ENCODE assay signal across 11 cellular contexts in genomic region chr15:74816624-74817369, GRCh38. TPM values are rescaled to one million over a fixed set of nuclear protein-coding genes. Genes with fewer than 3 reads are reported as not detected.
DNase-seq lines count a peak whose midpoint lies in the region; ATAC-seq and TF ChIP-seq lines count a peak whose summit lies in the region.
"Had no signal": no experiment of that assay in that cellular context is flagged by ENCODE, and none has a peak within 500 bp of the region (broad histone marks: within the 10 kb centered on the region; RNA-seq: fewer than 3 reads in every experiment).

No MANE protein-coding gene starts in this region.

- in situ Hi-C loops in gastrocnemius medialis (cut with MboI; ENCODE audit: low sequenced_read_pairs in 4 of 4) = no loop called here

- intact Hi-C loops in gastrocnemius medialis (cut with DNase I; ENCODE audit: low total_unique reads) = loop anchor here (1.0 kb wide), 1 partner anchor 85 kb away; no protein-coding TSS in a partner anchor

- H3K27me3 ChIP-seq in gastrocnemius medialis = no peaks in the 10 kb centered on the region

- H3K4me1 Mint-ChIP-seq in central memory CD8-positive, alpha-beta T cell = peaks cover 10% of the 10 kb centered on the region

- peak; percentile 2 for DNase-seq in NCI-H1105 treated with DMSO at 0.1 percent for 48 hours (lab: John Stamatoyannopoulos, UW)
- no peak for DNase-seq in NCI-H1105 (lab: John Stamatoyannopoulos, UW)
- no peak for DNase-seq in central memory CD8-positive, alpha-beta T cell (ENCODE audit: low spot score in 2 of 2)
- DNase-seq in gastrocnemius medialis = no peak
- no peak for DNase-seq in AML-193 (lab: John Stamatoyannopoulos, UW)
- DNase-seq in kidney tubule cell (ENCODE audit: low spot score) = no peak
- DNase-seq: activated naive CD4-positive, alpha-beta T cell; NCI-H1092; stimulated activated CD4-positive, alpha-beta T cell treated with anti-CD3 and anti-CD28 coated beads, Interleukin-4, amount 100 ng/mL, for 4 hours had no signal

- no peak overlapping the region for H3K4me3 ChIP-seq in gastrocnemius medialis

- no peaks in the 10 kb centered on the region for H3K9me3 ChIP-seq in gastrocnemius medialis

- TF ChIP-seq CTCF in gastrocnemius medialis (IDR thresholded peaks at IDR 0.05 in 4 of 5, conservative IDR thresholded peaks at IDR 0.05 in 1 of 5) = no peak

- no peak for ATAC-seq in central memory CD8-positive, alpha-beta T cell (replicated peaks; ENCODE audit: extremely low read depth, poor library complexity, severe bottlenecking)
- no peak for ATAC-seq in gastrocnemius medialis
- ATAC-seq: activated CD4-positive, CD25-positive, alpha-beta regulatory T cell treated with anti-CD3 and anti-CD28 coated beads, Interleukin-2, amount 50 U/mL, for 24 hours; natural killer cell treated with Interleukin-12 subunit alpha and Interleukin-12 subunit beta and Interleukin-15 and Interleukin-18, amount 100 ng/mL, for 72 hours had no signal

- no peaks in the 10 kb centered on the region for H3K36me3 ChIP-seq in gastrocnemius medialis

- H3K27ac ChIP-seq in gastrocnemius medialis = peak overlapping the region; percentile 59 to 82 (median 68)

- TF ChIP-seq POLR2A in gastrocnemius medialis (IDR thresholded peaks at IDR 0.05) = no peak

- no peaks in the 10 kb centered on the region for H3K27me3 Mint-ChIP-seq in central memory CD8-positive, alpha-beta T cell
- H3K27me3 Mint-ChIP-seq: natural killer cell treated with Interleukin-12 subunit alpha and Interleukin-12 subunit beta and Interleukin-15 and Interleukin-18, amount 100 ng/mL, for 72 hours had no signal

- no peaks in the 10 kb centered on the region for H3K9me3 Mint-ChIP-seq in central memory CD8-positive, alpha-beta T cell
- H3K9me3 Mint-ChIP-seq: natural killer cell treated with Interleukin-12 subunit alpha and Interleukin-12 subunit beta and Interleukin-15 and Interleukin-18, amount 100 ng/mL, for 72 hours had no signal

- no peaks in the 10 kb centered on the region for H3K36me3 Mint-ChIP-seq in central memory CD8-positive, alpha-beta T cell (ENCODE audit: insufficient read depth)
- H3K36me3 Mint-ChIP-seq: natural killer cell treated with Interleukin-12 subunit alpha and Interleukin-12 subunit beta and Interleukin-15 and Interleukin-18, amount 100 ng/mL, for 72 hours had no signal

- H3K27ac Mint-ChIP-seq in central memory CD8-positive, alpha-beta T cell (ENCODE audit: low read depth) = peak overlapping the region; percentile 46

- H3K4me1 ChIP-seq in gastrocnemius medialis = peaks cover 5 to 6% of the 10 kb centered on the region in 2 donors

- H3K4me3 Mint-ChIP-seq in central memory CD8-positive, alpha-beta T cell = no peak overlapping the region
- H3K4me3 Mint-ChIP-seq: natural killer cell treated with Interleukin-12 subunit alpha and Interleukin-12 subunit beta and Interleukin-15 and Interleukin-18, amount 100 ng/mL, for 72 hours had no signal

RNA-seq across cellular contexts. Expression of gene LMAN1L, which starts 4.2 kb away (rescaled TPM):
- total RNA-seq in gastrocnemius medialis = not detected

RNA-seq across cellular contexts. Expression of gene CPLX3, which starts 9.6 kb away (rescaled TPM):
- total RNA-seq in gastrocnemius medialis = not detected

RNA-seq across cellular contexts. Expression of gene ULK3, which starts 26.2 kb away (rescaled TPM):
- total RNA-seq in gastrocnemius medialis = 10 to 100 TPM; 39.0 to 56.5 (median 48.1) TPM

RNA-seq across cellular contexts. Expression of gene CSK, which starts 34.9 kb away (rescaled TPM):
- 10 to 100 TPM in 2 of 4 donors, 1 to 10 TPM in 2; 6.4 to 11.7 (median 10.8) TPM for total RNA-seq in gastrocnemius medialis

RNA-seq across cellular contexts. Expression of gene SCAMP2, which starts 56.4 kb away (rescaled TPM):
- total RNA-seq in gastrocnemius medialis = 100 to 1,000 TPM in 1 of 4 donors, 10 to 100 TPM in 3; 46.3 to 122 (median 74.3) TPM
